In genomic region chr1:208028526-208028925, GRCh38 we compare ENCODE assay signal across 27 cellular contexts.
DNase-seq lines count a peak whose midpoint lies in the region; ATAC-seq, FAIRE-seq and TF ChIP-seq lines count a peak whose summit lies in the region.
"Had no signal": no experiment of that assay in that cellular context is flagged by ENCODE, and none has a peak within 500 bp of the region (broad histone marks: within the 10 kb centered on the region; RNA-seq: fewer than 3 reads in every experiment).

No MANE protein-coding gene starts in this region.

- DNase-seq in esophagus muscularis mucosa (ENCODE audit: extremely low spot score), result no peak
- peak; percentile 36 for DNase-seq in osteoblast (ENCODE audit: insufficient read length, low spot score, missing footprints)
- no peak for DNase-seq in urothelium cell line (ENCODE audit: low spot score)
- no peak for DNase-seq in type B pancreatic cell (ENCODE audit: extremely low spot score, unreplicated experiment)
- no peak for DNase-seq in iPS-NIHi7 (ENCODE audit: extremely low spot score)
- DNase-seq: activated CD4-positive, alpha-beta T cell treated with anti-CD3 and anti-CD28 coated beads, Interleukin-2, amount 50 U/mL, for 4 hours; activated CD8-positive, alpha-beta memory T cell treated with anti-CD3 and anti-CD28 coated beads, Interleukin-2, amount 50 U/mL, for 4 hours; AML-193; cerebellar nuclear complex; erythroblast; NCI-H1048; NCI-H2029; NCI-H226; NCI-H774; T-helper 9 cell had no signal

- H3K4me1 ChIP-seq in HEK293 (ENCODE audit: control insufficient read depth, insufficient read depth, low read length) (no peaks in the 10 kb centered on the region), esophagus muscularis mucosa (peaks cover 19 to 37% (median 35%) of the 10 kb centered on the region in 4 donors), osteoblast (ENCODE audit: insufficient read depth, low read length) (peaks cover 31% of the 10 kb centered on the region)
- H3K4me1 ChIP-seq: HAP-1 had no signal

- no peak for TF ChIP-seq POLR2A in esophagus muscularis mucosa (IDR thresholded peaks at IDR 0.05; ENCODE audit: low read depth)

- no peak for TF ChIP-seq EP300 in esophagus muscularis mucosa (IDR thresholded peaks at IDR 0.05)

- H3K9me3 Mint-ChIP-seq in type B pancreatic cell, result no peaks in the 10 kb centered on the region
- H3K9me3 Mint-ChIP-seq: activated naive CD4-positive, alpha-beta T cell treated with anti-CD3 and anti-CD28 coated beads, Interleukin-2, amount 50 U/mL, for 72 hours; activated T-helper 17 cell treated with anti-CD3 and anti-CD28 coated beads, Interleukin-2, amount 50 U/mL, for 72 hours; nephron; stimulated activated naive CD8-positive, alpha-beta T cell treated with anti-CD3 and anti-CD28 coated beads, Interleukin-15, Interleukin-2, amounts not matched to agents 100 ng/mL and 50 ng/mL, for 24 hours; WTC11 had no signal

- H3K27ac ChIP-seq in HEK293 (ENCODE audit: extremely low read depth, low read depth, low read length) (no peak overlapping the region), esophagus muscularis mucosa (replicated peaks in 1 of 4) (peak overlapping the region; percentile 64 to 80 (median 69)), osteoblast (ENCODE audit: low read depth, low read length) (no peak overlapping the region)
- H3K27ac ChIP-seq: KMS-11 had no signal

- H3K36me3 Mint-ChIP-seq in type B pancreatic cell, result peaks cover 48% of the 10 kb centered on the region
- H3K36me3 Mint-ChIP-seq: activated naive CD4-positive, alpha-beta T cell treated with anti-CD3 and anti-CD28 coated beads, Interleukin-2, amount 50 U/mL, for 72 hours; WTC11 had no signal

- POLR2A ChIA-PET in HEK293 (lab: Yijun Ruan, JAX), result no interaction called here

- peaks cover 7% of the 10 kb centered on the region for H3K4me1 Mint-ChIP-seq in type B pancreatic cell (ENCODE audit: unreplicated experiment)
- H3K4me1 Mint-ChIP-seq: activated T-helper 17 cell treated with anti-CD3 and anti-CD28 coated beads, Interleukin-2, amount 50 U/mL, for 72 hours had no signal

- ATAC-seq in HG03045 (IDR thresholded peaks at IDR 0.05; ENCODE audit: unreplicated experiment), result no peak
- ATAC-seq: activated naive CD4-positive, alpha-beta T cell treated with anti-CD3 and anti-CD28 coated beads, Interleukin-2, amount 50 U/mL, for 72 hours; activated T-helper 17 cell treated with anti-CD3 and anti-CD28 coated beads, Interleukin-2, amount 50 U/mL, for 72 hours; GM12878; WTC11 had no signal

- H3K27me3 Mint-ChIP-seq in type B pancreatic cell, result no peaks in the 10 kb centered on the region
- H3K27me3 Mint-ChIP-seq: stimulated activated naive CD8-positive, alpha-beta T cell treated with anti-CD3 and anti-CD28 coated beads, Interleukin-15, Interleukin-2, amounts not matched to agents 100 ng/mL and 50 ng/mL, for 24 hours had no signal

- no peak overlapping the region for H3K4me2 ChIP-seq in osteoblast (ENCODE audit: insufficient read depth, low read length)
- H3K4me2 ChIP-seq: KMS-11 had no signal

- H3K9me3 ChIP-seq in HEK293 (ENCODE audit: control insufficient read depth, insufficient read depth, low read depth, low read length) (no peaks in the 10 kb centered on the region), esophagus muscularis mucosa (no peaks in the 10 kb centered on the region), osteoblast (ENCODE audit: low read depth, low read length) (no peaks in the 10 kb centered on the region)
- H3K9me3 ChIP-seq: ascending aorta, HAP-1 had no signal

- H3K27ac Mint-ChIP-seq in type B pancreatic cell, result no peak overlapping the region
- H3K27ac Mint-ChIP-seq: activated naive CD4-positive, alpha-beta T cell treated with anti-CD3 and anti-CD28 coated beads, Interleukin-2, amount 50 U/mL, for 72 hours; activated T-helper 17 cell treated with anti-CD3 and anti-CD28 coated beads, Interleukin-2, amount 50 U/mL, for 72 hours; stimulated activated naive CD8-positive, alpha-beta T cell treated with anti-CD3 and anti-CD28 coated beads, Interleukin-15, Interleukin-2, amounts not matched to agents 100 ng/mL and 50 ng/mL, for 24 hours; WTC11 had no signal

- CTCF ChIA-PET in HEK293 (lab: Yijun Ruan, JAX), result interaction anchor here (1.1 to 9.6 kb wide), 2 partner anchors 104 to 217 kb away, joined by 3 to 98 read pairs; partner anchors contain the start of gene PLXNA2

- H4K20me1 ChIP-seq in osteoblast (ENCODE audit: insufficient read depth, low read length), result no peaks in the 10 kb centered on the region

- H3K4me3 ChIP-seq in HEK293 (ENCODE audit: low read depth, low read length), result no peak overlapping the region
- H3K4me3 ChIP-seq in esophagus muscularis mucosa, result no peak overlapping the region
- no peak overlapping the region for H3K4me3 ChIP-seq in osteoblast (ENCODE audit: insufficient read depth, low read length)
- H3K4me3 ChIP-seq: ascending aorta, GM12878, HAP-1 had no signal

- WGBS in esophagus muscularis mucosa, result 69% methylated on average over 6 of the region's 7 CpGs

- FAIRE-seq in urothelium cell line (lab: Jason Lieb, UNC), result peak; percentile 9
- FAIRE-seq: GM12878, HTR-8/SVneo had no signal

- intact Hi-C loops in esophagus muscularis mucosa (cut with DNase I), result no loop called here

- H3K79me2 ChIP-seq in osteoblast (ENCODE audit: insufficient read depth, low read length), result no peaks in the 10 kb centered on the region

- H3K4me3 Mint-ChIP-seq in type B pancreatic cell, result no peak overlapping the region
- H3K4me3 Mint-ChIP-seq: activated T-helper 17 cell treated with anti-CD3 and anti-CD28 coated beads, Interleukin-2, amount 50 U/mL, for 72 hours; stimulated activated naive CD8-positive, alpha-beta T cell treated with anti-CD3 and anti-CD28 coated beads, Interleukin-15, Interleukin-2, amounts not matched to agents 100 ng/mL and 50 ng/mL, for 24 hours; WTC11 had no signal

- H2AFZ ChIP-seq in osteoblast (ENCODE audit: low read length), result no peak overlapping the region

- H3K27me3 ChIP-seq in esophagus muscularis mucosa (no peaks in the 10 kb centered on the region), osteoblast (ENCODE audit: insufficient read depth, low read length) (no peaks in the 10 kb centered on the region)
- H3K27me3 ChIP-seq: ascending aorta had no signal

- H3K36me3 ChIP-seq in HEK293 (ENCODE audit: control insufficient read depth in 2 of 2, insufficient read depth in 1 of 2, low read length in 2 of 2) (peaks cover 0 to 45% of the 10 kb centered on the region in 2 experiments; a peak in 1 of 3 replicates), esophagus muscularis mucosa (peaks cover 11 to 73% (median 56%) of the 10 kb centered on the region in 4 donors), osteoblast (ENCODE audit: insufficient read depth, low read length) (no peaks in the 10 kb centered on the region)
- H3K36me3 ChIP-seq: HAP-1 had no signal

- TF ChIP-seq CTCF in HEK293 (tag by site-specific recombination; IDR thresholded peaks at IDR 0.05) (no peak), esophagus muscularis mucosa (IDR thresholded peaks at IDR 0.05) (no peak), osteoblast (IDR thresholded peaks at IDR 0.05; ENCODE audit: extremely low read depth, low read depth, low read length) (no peak), type B pancreatic cell (conservative IDR thresholded peaks at IDR 0.05) (no peak)

TF ChIP-seq in HEK293, 187 proteins besides CTCF, POLR2A, EP300 and RAD21:
- TF ChIP-seq ZNF792 (tag by site-specific recombination; IDR thresholded peaks at IDR 0.05), result no peak
- TF ChIP-seq YY1 (tag by site-specific recombination; IDR thresholded peaks at IDR 0.05), result no peak
- TF ChIP-seq KLF1 (tag by site-specific recombination; IDR thresholded peaks at IDR 0.05), result no peak
- 0 out of 2 replicates have a peak, but pooled peaks have one; percentile 37 for TF ChIP-seq ZNF664 (tag by site-specific recombination; IDR thresholded peaks at IDR 0.05)
- TF ChIP-seq PRDM4 (tag by site-specific recombination; IDR thresholded peaks at IDR 0.05), result no peak

Comparison
In these comparisons a context has a peak if more than half of its experiments do, and no peak if none do; other contexts are left out.
1. H3K27ac ChIP-seq: peak in esophagus muscularis mucosa (4 of 4); none in HEK293 (single experiment) and osteoblast (single experiment).